ENCODE assay signal across 18 cellular contexts in the genomic region with DNA sequence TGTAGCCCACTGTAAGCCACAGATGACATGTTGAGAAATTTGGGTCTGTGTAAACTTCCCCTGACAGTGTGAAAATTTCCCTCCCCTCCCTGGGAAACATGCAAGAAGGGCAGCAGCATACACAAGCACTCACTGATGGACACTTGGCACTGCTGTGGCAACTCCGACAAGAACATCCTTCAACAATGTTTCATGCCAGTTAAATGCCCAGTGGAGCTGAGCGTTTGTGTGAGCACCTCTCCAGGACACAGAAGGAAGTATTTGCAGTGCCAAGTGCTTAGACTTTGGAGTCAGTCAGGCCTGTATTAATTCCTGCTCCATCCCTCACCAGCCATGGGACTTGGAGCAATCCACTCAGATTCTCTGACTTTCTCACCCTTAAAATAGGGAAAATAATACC. TPM values are rescaled to one million over a fixed set of nuclear protein-coding genes. Genes with fewer than 3 reads are reported as not detected.
DNase-seq lines count a peak whose midpoint lies in the region; ATAC-seq lines count a peak whose summit lies in the region.
"Had no signal": no experiment of that assay in that cellular context is flagged by ENCODE, and none has a peak within 500 bp of the region (broad histone marks: within the 10 kb centered on the region; RNA-seq: fewer than 3 reads in every experiment).

No MANE protein-coding gene starts in this region.

- peak; percentile 55 for DNase-seq in Right ventricle myocardium inferior (ENCODE audit: missing footprints)
- DNase-seq in cardiac septum (ENCODE audit: low spot score): no peak
- peak; percentile 25 for DNase-seq in G401 (ENCODE audit: low spot score)
- DNase-seq in astrocyte of the hippocampus (ENCODE audit: low read depth, low spot score): peak; percentile 15
- DNase-seq in medulla oblongata (ENCODE audit: extremely low spot score): peak; percentile 33
- DNase-seq: BE2C; CD4-positive, CD25-positive, alpha-beta regulatory T cell; CD8-positive, alpha-beta memory T cell; COR-L47; DMS 273 treated with DMSO at 0.1 percent for 48 hours; DMS53; GF-D8; GM23248 had no signal

- peak; percentile 52 for ATAC-seq in Right ventricle myocardium inferior
- no peak for ATAC-seq in GM18511 (IDR thresholded peaks at IDR 0.05; ENCODE audit: unreplicated experiment)
- ATAC-seq: HepG2 had no signal

- intact Hi-C loops in Right ventricle myocardium inferior (cut with DNase I): no loop called here
- intact Hi-C loops in cardiac septum (cut with DNase I): no loop called here

- in situ Hi-C loops in G401 (cut with HindIII; ENCODE audit: low sequenced_read_pairs): no loop called here

RNA-seq across cellular contexts. Expression of a gene that starts 17.7 kb away (rescaled TPM):
- total RNA-seq in Right ventricle myocardium inferior: not detected
- 0.03 TPM for total RNA-seq in cardiac septum
- total RNA-seq in G401 (2014; rRNA removed; shearing (Covaris generic)): not detected in 2 replicates
- total RNA-seq: A172; CD4-positive, CD25-positive, alpha-beta regulatory T cell; CD8-positive, alpha-beta memory T cell; Daoy; H4; HepG2 had no signal
